Comparison of ENCODE assay signal across 6 cellular contexts in genomic region chr1:42815938-42816599, GRCh38. TPM values are rescaled to one million over a fixed set of nuclear protein-coding genes. Genes with fewer than 3 reads are reported as not detected.
DNase-seq lines count a peak whose midpoint lies in the region; ATAC-seq lines count a peak whose summit lies in the region.

No MANE protein-coding gene starts in this region.

- DNase-seq in activated CD4-positive, alpha-beta T cell treated with anti-CD3 and anti-CD28 coated beads for 48 hours = peak; percentile 6
- no peak for DNase-seq in activated CD4-positive, alpha-beta T cell treated with anti-CD3 and anti-CD28 coated beads for 1 hour
- peak; percentile 28 for DNase-seq in activated CD8-positive, alpha-beta T cell treated with anti-CD3 and anti-CD28 coated beads, Interleukin-2, amount 10 ng/mL, durations not matched to agents 7 days and 5 days
- no peak for DNase-seq in left lobe of liver (ENCODE audit: low spot score)
- DNase-seq in activated CD4-positive, CD25-positive, alpha-beta regulatory T cell (lab: John Stamatoyannopoulos, UW) = no peak
- DNase-seq in stimulated activated CD4-positive, alpha-beta T cell treated with anti-CD3 and anti-CD28 coated beads, Interleukin-4, amount 100 ng/mL, for 1 hour = no peak

- ATAC-seq in activated CD8-positive, alpha-beta T cell treated with anti-CD3 and anti-CD28 coated beads, Interleukin-2, amount 10 ng/mL, durations not matched to agents 7 days and 5 days = peak; percentile 5
- ATAC-seq in left lobe of liver = peak; percentile 3

- H3K36me3 Mint-ChIP-seq in activated CD8-positive, alpha-beta T cell treated with anti-CD3 and anti-CD28 coated beads, Interleukin-2, amount 10 ng/mL, durations not matched to agents 7 days and 5 days (ENCODE audit: low read depth) = peaks cover 5% of the 10 kb centered on the region

- H3K27me3 Mint-ChIP-seq in activated CD8-positive, alpha-beta T cell treated with anti-CD3 and anti-CD28 coated beads, Interleukin-2, amount 10 ng/mL, durations not matched to agents 7 days and 5 days (ENCODE audit: low read depth) = no peaks in the 10 kb centered on the region

- POLR2A ChIA-PET in activated CD8-positive, alpha-beta T cell treated with anti-CD3 and anti-CD28 coated beads, Interleukin-2, amount 10 ng/mL, durations not matched to agents 7 days and 5 days (lab: Charles Lee) = interaction anchor here (1.0 to 2.2 kb wide), 4 partner anchors 8 to 49 kb away, joined by 3 to 17 read pairs (median 10); partner anchors contain the start of genes C1orf50, P3H1 and ZNF691

- H3K4me3 Mint-ChIP-seq in activated CD8-positive, alpha-beta T cell treated with anti-CD3 and anti-CD28 coated beads, Interleukin-2, amount 10 ng/mL, durations not matched to agents 7 days and 5 days = peak overlapping the region; percentile 86

- CTCF ChIA-PET in activated CD8-positive, alpha-beta T cell treated with anti-CD3 and anti-CD28 coated beads, Interleukin-2, amount 10 ng/mL, durations not matched to agents 7 days and 5 days (lab: Charles Lee) = interaction anchor here (1.3 to 2.9 kb wide), 6 partner anchors 22 to 258 kb away, joined by 3 to 21 read pairs (median 6); partner anchors contain the start of genes C1orf50, P3H1 and ZNF691

- peaks cover 23% of the 10 kb centered on the region for H3K4me1 Mint-ChIP-seq in activated CD8-positive, alpha-beta T cell treated with anti-CD3 and anti-CD28 coated beads, Interleukin-2, amount 10 ng/mL, durations not matched to agents 7 days and 5 days (ENCODE audit: low read depth)

- H3K27ac Mint-ChIP-seq in activated CD8-positive, alpha-beta T cell treated with anti-CD3 and anti-CD28 coated beads, Interleukin-2, amount 10 ng/mL, durations not matched to agents 7 days and 5 days = peak overlapping the region; percentile 82

- H3K9me3 Mint-ChIP-seq in activated CD8-positive, alpha-beta T cell treated with anti-CD3 and anti-CD28 coated beads, Interleukin-2, amount 10 ng/mL, durations not matched to agents 7 days and 5 days (ENCODE audit: insufficient read depth) = no peaks in the 10 kb centered on the region

RNA-seq across cellular contexts. Expression of gene ERMAP, which starts 0.9 kb away (rescaled TPM):
- 1 to 10 TPM; 5.7 to 6.0 TPM for total RNA-seq in activated CD8-positive, alpha-beta T cell treated with anti-CD3 and anti-CD28 coated beads, Interleukin-2, amount 10 ng/mL, durations not matched to agents 7 days and 5 days
- 15.1 TPM for total RNA-seq in left lobe of liver

RNA-seq across cellular contexts. Expression of gene SVBP, which starts 1.1 kb away (rescaled TPM):
- total RNA-seq in activated CD8-positive, alpha-beta T cell treated with anti-CD3 and anti-CD28 coated beads, Interleukin-2, amount 10 ng/mL, durations not matched to agents 7 days and 5 days = 10 to 100 TPM; 17.1 to 18.0 TPM
- total RNA-seq in left lobe of liver = 6.9 TPM

RNA-seq across cellular contexts. Expression of gene ZNF691, which starts 30.3 kb away (rescaled TPM):
- total RNA-seq in activated CD8-positive, alpha-beta T cell treated with anti-CD3 and anti-CD28 coated beads, Interleukin-2, amount 10 ng/mL, durations not matched to agents 7 days and 5 days = 1 to 10 TPM; 8.0 to 8.9 TPM
- 6.8 TPM for total RNA-seq in left lobe of liver

RNA-seq across cellular contexts. Expression of gene TMEM269, which starts 31.3 kb away (rescaled TPM):
- total RNA-seq in activated CD8-positive, alpha-beta T cell treated with anti-CD3 and anti-CD28 coated beads, Interleukin-2, amount 10 ng/mL, durations not matched to agents 7 days and 5 days = under 1 TPM in 1 of 2 experiments, not detected in 1; 0.40 TPM
- total RNA-seq in left lobe of liver = 0.08 TPM

RNA-seq across cellular contexts. Expression of gene C1orf50, which starts 49.0 kb away (rescaled TPM):
- total RNA-seq in activated CD8-positive, alpha-beta T cell treated with anti-CD3 and anti-CD28 coated beads, Interleukin-2, amount 10 ng/mL, durations not matched to agents 7 days and 5 days = 1 to 10 TPM; 6.3 to 6.7 TPM
- total RNA-seq in left lobe of liver = 4.0 TPM

Comparison
In these comparisons a context has a peak if more than half of its experiments do, and no peak if none do; other contexts are left out.
1. DNase-seq: peak in activated CD4-positive, alpha-beta T cell treated with anti-CD3 and anti-CD28 coated beads for 48 hours (single experiment) and activated CD8-positive, alpha-beta T cell treated with anti-CD3 and anti-CD28 coated beads, Interleukin-2, amount 10 ng/mL, durations not matched to agents 7 days and 5 days (single experiment); none in activated CD4-positive, alpha-beta T cell treated with anti-CD3 and anti-CD28 coated beads for 1 hour (single experiment), left lobe of liver (single experiment), activated CD4-positive, CD25-positive, alpha-beta regulatory T cell (0 of 4) and stimulated activated CD4-positive, alpha-beta T cell treated with anti-CD3 and anti-CD28 coated beads, Interleukin-4, amount 100 ng/mL, for 1 hour (single experiment).